1 cellular context compared by ENCODE assay signal in the genomic region with DNA sequence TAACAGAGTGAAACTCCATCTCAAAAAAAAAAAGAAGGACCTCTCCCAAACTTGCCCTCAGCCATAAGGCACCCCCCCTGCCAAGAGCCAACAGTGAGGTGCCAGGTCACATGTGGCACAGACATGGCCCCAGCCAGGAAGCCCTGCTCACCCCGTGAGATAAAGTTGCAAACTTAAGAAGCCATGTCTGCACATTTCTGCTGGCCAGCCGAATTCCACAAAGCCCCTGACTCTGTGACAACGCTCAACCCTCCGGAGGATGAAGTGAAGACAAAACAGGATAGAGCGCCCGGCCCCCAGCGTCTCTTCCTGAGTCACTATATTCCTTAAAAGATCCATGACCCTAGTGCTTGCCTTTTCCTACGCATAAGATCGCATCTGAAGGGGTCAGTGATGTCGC.
TF ChIP-seq lines count a peak whose summit lies in the region.

No MANE protein-coding gene starts in this region.

TF ChIP-seq in WTC11, 78 proteins besides CTCF, POLR2A, EP300 and RAD21 (continued from another document):
- TF ChIP-seq ZNF281 (CRISPR knock-in tag; IDR thresholded peaks at IDR 0.05) (no peak), IRF1 (CRISPR knock-in tag; IDR thresholded peaks at IDR 0.05) (no peak), ZSCAN18 (CRISPR knock-in tag; IDR thresholded peaks at IDR 0.05) (no peak), ELF4 (CRISPR knock-in tag; IDR thresholded peaks at IDR 0.05; ENCODE audit: low read depth) (no peak)
